8 cellular contexts compared by ENCODE assay signal in the genomic region with DNA sequence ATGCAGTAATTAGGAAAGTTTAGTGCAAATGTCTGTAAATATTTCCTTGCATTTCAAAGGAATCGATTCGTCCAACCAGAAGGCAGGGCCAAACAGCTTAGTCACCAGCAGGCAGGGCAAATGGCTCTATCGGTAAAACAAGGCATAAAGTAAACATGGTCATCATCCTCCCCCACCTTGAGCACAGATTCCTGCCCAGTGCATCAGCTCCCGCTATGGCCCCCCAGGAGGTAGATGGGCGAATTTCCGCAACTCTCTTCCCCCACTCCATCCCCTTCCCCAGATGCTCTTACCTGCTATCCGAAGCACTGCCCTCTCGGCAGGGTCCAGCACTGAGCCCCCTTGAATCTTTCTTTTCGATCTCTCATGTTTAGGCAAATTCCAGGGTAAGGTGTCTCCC.
A peak's percentile ranks its signal among the peaks of the same experiment; 100 is the strongest.
DNase-seq lines count a peak whose midpoint lies in the region; ATAC-seq, FAIRE-seq and TF ChIP-seq lines count a peak whose summit lies in the region.

No MANE protein-coding gene starts in this region.

- FAIRE-seq in endothelial cell of umbilical vein (lab: Jason Lieb, UNC) (peak; percentile 75), GM19239 (lab: Jason Lieb, UNC) (no peak)

- no peaks in the 10 kb centered on the region for H3K9me3 ChIP-seq in CD4-positive, alpha-beta memory T cell (ENCODE audit: control insufficient read depth in 1 of 2, low read length in 2 of 2)
- H3K9me3 ChIP-seq in endothelial cell of umbilical vein (replicated peaks; ENCODE audit: control insufficient read depth, insufficient read depth, low read length): no peaks in the 10 kb centered on the region
- no peaks in the 10 kb centered on the region for H3K9me3 ChIP-seq in naive thymus-derived CD4-positive, alpha-beta T cell (ENCODE audit: control insufficient read depth in 2 of 3, low read length in 3 of 3)

- no peak for TF ChIP-seq POLR2A in endothelial cell of umbilical vein (IDR thresholded peaks at IDR 0.05; ENCODE audit: low read depth, low read length)

- BruUV-seq in endothelial cell of umbilical vein (replicated peaks; lab: Mats Ljungman, UMichigan): no TSS peak

- H3K4me3 ChIP-seq in CD4-positive, alpha-beta memory T cell (ENCODE audit: low read length in 2 of 2): no peak overlapping the region
- no peak overlapping the region for H3K4me3 ChIP-seq in KMS-11 (IDR thresholded peaks at IDR 0.05; ENCODE audit: insufficient read depth, low read depth, low read length)
- peak overlapping the region; percentile 63 to 97 (median 94) for H3K4me3 ChIP-seq in endothelial cell of umbilical vein (replicated peaks in 1 of 3; ENCODE audit: insufficient read depth in 1 of 3, low read depth in 1 of 3, low read length in 3 of 3)
- H3K4me3 ChIP-seq in naive thymus-derived CD4-positive, alpha-beta T cell (ENCODE audit: low read length): peak overlapping the region; percentile 13

- peak overlapping the region; percentile 73 to 86 (median 75) for H3K4me3 Mint-ChIP-seq in CD4-positive, alpha-beta memory T cell
- H3K4me3 Mint-ChIP-seq in naive thymus-derived CD4-positive, alpha-beta T cell: peak overlapping the region; percentile 63 to 83 (median 81)

- POLR2A ChIA-PET in CD4-positive, alpha-beta memory T cell (lab: Charles Lee; ENCODE audit: partially characterized antibody): no interaction called here
- POLR2A ChIA-PET in endothelial cell of umbilical vein (lab: Charles Lee): interaction anchor here (1.1 to 1.7 kb wide), 3 partner anchors 10 to 480 kb away, joined by 3 read pairs; no protein-coding TSS in a partner anchor
- POLR2A ChIA-PET in naive thymus-derived CD4-positive, alpha-beta T cell (lab: Charles Lee): no interaction called here

- CTCF ChIA-PET in CD4-positive, alpha-beta memory T cell (lab: Charles Lee; ENCODE audit: partially characterized antibody): interaction anchor here (0.9 to 1.7 kb wide), 8 partner anchors 10 to 493 kb away, joined by 3 to 8 read pairs (median 4); no protein-coding TSS in a partner anchor
- CTCF ChIA-PET in endothelial cell of umbilical vein (lab: Charles Lee): interaction anchor here (0.6 to 6.1 kb wide), 51 partner anchors 7 to 487 kb away, joined by 3 to 70 read pairs (median 6); partner anchors contain the start of genes BEND6, DST and PRIM2
- CTCF ChIA-PET in naive thymus-derived CD4-positive, alpha-beta T cell (lab: Charles Lee): interaction anchor here (0.6 to 2.2 kb wide), 9 partner anchors 11 to 495 kb away, joined by 3 to 6 read pairs (median 3); no protein-coding TSS in a partner anchor

- H3K4me1 Mint-ChIP-seq in CD4-positive, alpha-beta memory T cell: peaks cover 13 to 24% (median 17%) of the 10 kb centered on the region in 4 donors
- peaks cover 13 to 26% (median 25%) of the 10 kb centered on the region in 7 donors for H3K4me1 Mint-ChIP-seq in naive thymus-derived CD4-positive, alpha-beta T cell

- intact Hi-C loops in CD4-positive, alpha-beta memory T cell (cut with micrococcal nuclease): loop anchor here (5.0 kb wide), 1 partner anchor 494 kb away; no protein-coding TSS in a partner anchor
- intact Hi-C loops in endothelial cell of umbilical vein (cut with micrococcal nuclease): loop anchor here (1.0 to 10.0 kb wide), 8 partner anchors 10 to 492 kb away; partner anchors contain the start of gene BEND6
- intact Hi-C loops in naive thymus-derived CD4-positive, alpha-beta T cell (cut with micrococcal nuclease): loop anchor here (1.0 to 5.0 kb wide), 7 partner anchors 36 to 494 kb away; partner anchors contain the start of gene PRIM2 (in 1 of the 2)

- H3K27ac ChIP-seq in CD4-positive, alpha-beta memory T cell (ENCODE audit: low read depth, low read length): no peak overlapping the region
- H3K27ac ChIP-seq in KMS-11: peak overlapping the region; percentile 54; the same call in 1 of the 2 replicates
- peak overlapping the region; percentile 83 for H3K27ac ChIP-seq in endothelial cell of umbilical vein (ENCODE audit: insufficient read depth, low read depth, low read length)
- no peak overlapping the region for H3K27ac ChIP-seq in naive thymus-derived CD4-positive, alpha-beta T cell (ENCODE audit: low read depth, low read length)

- peaks cover 0 to 5% (median 0%) of the 10 kb centered on the region in 8 donors for H3K9me3 Mint-ChIP-seq in CD4-positive, alpha-beta memory T cell
- H3K9me3 Mint-ChIP-seq in naive thymus-derived CD4-positive, alpha-beta T cell: no peaks in the 10 kb centered on the region

- H3K36me3 Mint-ChIP-seq in CD4-positive, alpha-beta memory T cell: peaks cover 0 to 3% of the 10 kb centered on the region in 2 donors
- no peaks in the 10 kb centered on the region for H3K36me3 Mint-ChIP-seq in naive thymus-derived CD4-positive, alpha-beta T cell

- H3K9me1 ChIP-seq in endothelial cell of umbilical vein (replicated peaks; ENCODE audit: control insufficient read depth, extremely low read depth, insufficient read depth, low read length): no peaks in the 10 kb centered on the region

- H4K20me1 ChIP-seq in KMS-11 (ENCODE audit: insufficient read depth) (no peaks in the 10 kb centered on the region), endothelial cell of umbilical vein (replicated peaks; ENCODE audit: control insufficient read depth, extremely low read depth, insufficient read depth, low read length) (no peaks in the 10 kb centered on the region)

- DNase-seq in CD4-positive, alpha-beta memory T cell: no peak
- peak; percentile 53 for DNase-seq in endothelial cell of umbilical vein (ENCODE audit: low read depth, low spot score)
- no peak for DNase-seq in naive thymus-derived CD4-positive, alpha-beta T cell
- no peak for DNase-seq in HT-29 (ENCODE audit: low spot score)
- no peak for DNase-seq in GM19239 (ENCODE audit: insufficient read length, low spot score)
- no peak for DNase-seq in NAMALWA (ENCODE audit: low spot score)

- H3K79me2 ChIP-seq in KMS-11 (ENCODE audit: insufficient read depth, low read depth): peaks cover 28% of the 10 kb centered on the region; the same call in 1 of the 2 replicates
- peaks cover 41% of the 10 kb centered on the region for H3K79me2 ChIP-seq in endothelial cell of umbilical vein (ENCODE audit: control insufficient read depth, insufficient read depth, low read length)

- dilution Hi-C loops in endothelial cell of umbilical vein (cut with MboI; ENCODE audit: extremely low pct_ligation_motif_present, low sequenced_read_pairs): no loop called here

- H3K4me2 ChIP-seq in KMS-11 (peak overlapping the region; percentile 52), endothelial cell of umbilical vein (ENCODE audit: insufficient read depth, low read length) (peak overlapping the region; percentile 96)

- H3K27me3 ChIP-seq in CD4-positive, alpha-beta memory T cell (ENCODE audit: insufficient read depth, low read length): peaks cover 3% of the 10 kb centered on the region
- no peaks in the 10 kb centered on the region for H3K27me3 ChIP-seq in KMS-11 (ENCODE audit: insufficient read depth, low read depth)
- no peaks in the 10 kb centered on the region for H3K27me3 ChIP-seq in endothelial cell of umbilical vein (ENCODE audit: control insufficient read depth in 2 of 2, insufficient read depth in 2 of 2, low read length in 2 of 2)
- peaks cover 0 to 3% of the 10 kb centered on the region in 2 donors for H3K27me3 ChIP-seq in naive thymus-derived CD4-positive, alpha-beta T cell (ENCODE audit: control insufficient read depth in 2 of 2, insufficient read depth in 2 of 2, low read length in 2 of 2)

- TF ChIP-seq CTCF in KMS-11 (conservative IDR thresholded peaks at IDR 0.05; ENCODE audit: low read depth, low read length): no peak
- TF ChIP-seq CTCF in endothelial cell of umbilical vein (IDR thresholded peaks at IDR 0.05; ENCODE audit: extremely low read depth in 1 of 2, insufficient read depth in 1 of 2, low read depth in 1 of 2, low read length in 2 of 2): no peak

- H3K36me3 ChIP-seq in CD4-positive, alpha-beta memory T cell (ENCODE audit: insufficient read depth, low read length): no peaks in the 10 kb centered on the region
- H3K36me3 ChIP-seq in KMS-11 (ENCODE audit: insufficient read depth) (no peaks in the 10 kb centered on the region), endothelial cell of umbilical vein (ENCODE audit: control insufficient read depth in 2 of 2, extremely low read depth in 1 of 2, insufficient read depth in 2 of 2, low read length in 2 of 2) (no peaks in the 10 kb centered on the region)
- no peaks in the 10 kb centered on the region for H3K36me3 ChIP-seq in naive thymus-derived CD4-positive, alpha-beta T cell (ENCODE audit: control insufficient read depth in 2 of 3, insufficient read depth in 3 of 3, low read length in 3 of 3)

- H3K4me1 ChIP-seq in CD4-positive, alpha-beta memory T cell (ENCODE audit: insufficient read depth, low read length): peaks cover 9% of the 10 kb centered on the region
- peaks cover 82% of the 10 kb centered on the region for H3K4me1 ChIP-seq in KMS-11 (ENCODE audit: low read depth, poor library complexity, severe bottlenecking)
- peaks cover 29% of the 10 kb centered on the region for H3K4me1 ChIP-seq in endothelial cell of umbilical vein (ENCODE audit: control insufficient read depth, extremely low read depth, insufficient read depth, low read length)
- no peaks in the 10 kb centered on the region for H3K4me1 ChIP-seq in naive thymus-derived CD4-positive, alpha-beta T cell (ENCODE audit: control insufficient read depth in 2 of 2, insufficient read depth in 2 of 2, low read length in 2 of 2)

- peak overlapping the region in 1 of 7 donors; percentile 64 for H3K27ac Mint-ChIP-seq in CD4-positive, alpha-beta memory T cell
- peak overlapping the region in 2 of 9 donors; percentile 16 to 67 for H3K27ac Mint-ChIP-seq in naive thymus-derived CD4-positive, alpha-beta T cell

- H3K9ac ChIP-seq in KMS-11 (no peak overlapping the region), endothelial cell of umbilical vein (replicated peaks; ENCODE audit: extremely low read depth, insufficient read depth, low read length) (peak overlapping the region; percentile 88)

- ATAC-seq in naive thymus-derived CD4-positive, alpha-beta T cell: no peak
- no peak for ATAC-seq in HG03196 (IDR thresholded peaks at IDR 0.05; ENCODE audit: unreplicated experiment)

- peaks cover 31 to 44% of the 10 kb centered on the region in 2 donors for H3K27me3 Mint-ChIP-seq in CD4-positive, alpha-beta memory T cell
- peaks cover 26 to 66% (median 52%) of the 10 kb centered on the region in 5 donors for H3K27me3 Mint-ChIP-seq in naive thymus-derived CD4-positive, alpha-beta T cell

- no peak overlapping the region for H2AFZ ChIP-seq in KMS-11 (ENCODE audit: low read depth)
- peak overlapping the region; percentile 73 for H2AFZ ChIP-seq in endothelial cell of umbilical vein (ENCODE audit: low read depth, low read length)

TF ChIP-seq in endothelial cell of umbilical vein, 7 proteins besides CTCF, POLR2A, EP300 and RAD21:
- peak; percentile 31 for TF ChIP-seq FOS (IDR thresholded peaks at IDR 0.05; ENCODE audit: borderline replicate concordance, insufficient read depth, low read length)
- TF ChIP-seq, protein P1, sequence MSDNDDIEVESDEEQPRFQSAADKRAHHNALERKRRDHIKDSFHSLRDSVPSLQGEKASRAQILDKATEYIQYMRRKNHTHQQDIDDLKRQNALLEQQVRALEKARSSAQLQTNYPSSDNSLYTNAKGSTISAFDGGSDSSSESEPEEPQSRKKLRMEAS (IDR thresholded peaks at IDR 0.05; ENCODE audit: insufficient read depth, insufficient read length): no peak

Comparison
In these comparisons a context has a peak if more than half of its experiments do, and no peak if none do; other contexts are left out.
1. H3K27ac ChIP-seq: peak in KMS-11 (single experiment) and endothelial cell of umbilical vein (single experiment); none in CD4-positive, alpha-beta memory T cell (single experiment) and naive thymus-derived CD4-positive, alpha-beta T cell (single experiment).
2. H3K4me3 ChIP-seq: peak in endothelial cell of umbilical vein (3 of 3) and naive thymus-derived CD4-positive, alpha-beta T cell (single experiment); none in CD4-positive, alpha-beta memory T cell (0 of 2) and KMS-11 (single experiment).